ENCODE assay signal across 2 cellular contexts in the genomic region with DNA sequence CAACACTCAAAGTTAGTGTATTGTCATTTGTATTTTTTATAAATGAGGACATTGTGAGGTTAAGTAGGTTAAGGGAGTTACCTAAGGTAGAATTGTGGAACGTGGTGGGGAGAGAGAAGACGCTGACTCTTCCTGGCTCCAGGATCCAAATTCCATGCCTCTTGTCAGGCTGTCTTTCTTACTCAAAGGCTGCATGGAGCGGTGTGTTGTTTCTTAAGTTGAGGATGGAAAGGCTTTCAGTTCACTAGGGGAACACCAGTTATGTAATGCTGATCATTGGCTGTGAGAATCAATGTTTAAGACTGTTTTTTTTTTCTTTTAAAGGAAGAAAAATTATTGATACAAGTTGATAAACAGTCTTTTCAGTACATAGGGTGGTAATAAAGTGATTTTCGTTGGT.
TF ChIP-seq lines count a peak whose summit lies in the region.

No MANE protein-coding gene starts in this region.

TF ChIP-seq in HepG2, 621 proteins besides CTCF, POLR2A, EP300 and RAD21:
- TF ChIP-seq CBFB (CRISPR knock-in tag; IDR thresholded peaks at IDR 0.05) (no peak), FOXP1 (IDR thresholded peaks at IDR 0.05) (no peak), FOXP1 (CRISPR knock-in tag; IDR thresholded peaks at IDR 0.05) (no peak), ZNF704 (CRISPR knock-in tag; IDR thresholded peaks at IDR 0.05; ENCODE audit: borderline replicate concordance) (no peak), BCL6 (CRISPR knock-in tag; IDR thresholded peaks at IDR 0.05) (no peak), XRCC5 (optimal IDR thresholded peaks at IDR 0.05; ENCODE audit: low read length) (no peak)

TF ChIP-seq in endothelial cell of umbilical vein, 7 proteins besides CTCF, POLR2A, EP300 and RAD21:
- no peak for TF ChIP-seq FOS (IDR thresholded peaks at IDR 0.05; ENCODE audit: borderline replicate concordance, insufficient read depth, low read length)
- TF ChIP-seq JUN (IDR thresholded peaks at IDR 0.05; ENCODE audit: borderline replicate concordance, insufficient read depth, insufficient read length, low read depth): no peak
- TF ChIP-seq EZH2 (IDR thresholded peaks at IDR 0.05; ENCODE audit: borderline replicate concordance, low read depth, low read length, severe bottlenecking): no peak
- TF ChIP-seq POLR2AphosphoS5 (IDR thresholded peaks at IDR 0.05; ENCODE audit: insufficient read depth, low read depth, low read length): no peak
- TF ChIP-seq, protein P1, sequence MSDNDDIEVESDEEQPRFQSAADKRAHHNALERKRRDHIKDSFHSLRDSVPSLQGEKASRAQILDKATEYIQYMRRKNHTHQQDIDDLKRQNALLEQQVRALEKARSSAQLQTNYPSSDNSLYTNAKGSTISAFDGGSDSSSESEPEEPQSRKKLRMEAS (IDR thresholded peaks at IDR 0.05; ENCODE audit: insufficient read depth, insufficient read length): no peak
- no peak for TF ChIP-seq MYC (IDR thresholded peaks at IDR 0.05; ENCODE audit: low read depth, low read length)
- TF ChIP-seq GATA2 (IDR thresholded peaks at IDR 0.05; ENCODE audit: insufficient read depth, insufficient read length, low read depth, low read length): no peak
